In the genomic region with DNA sequence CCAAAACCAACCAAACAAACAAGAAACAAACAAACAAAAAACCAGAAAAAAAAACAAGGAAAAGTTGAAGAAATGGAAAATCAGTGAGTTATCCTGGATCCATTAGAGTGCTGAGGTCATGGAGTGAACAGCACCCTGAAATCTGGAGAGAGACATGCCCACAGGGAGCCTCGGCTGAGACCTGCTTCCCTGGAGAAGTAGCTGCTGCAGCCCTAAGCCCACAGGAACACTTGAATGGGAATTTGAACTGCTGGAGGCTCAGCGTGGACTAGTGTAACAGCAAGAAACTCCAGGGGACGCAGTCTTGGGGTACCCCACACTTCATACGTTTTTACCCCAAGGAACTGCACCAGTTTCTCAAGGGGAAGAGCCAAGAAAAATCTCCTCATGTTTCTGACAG, we compare ENCODE assay signal across 1 cellular context.
TF ChIP-seq lines count a peak whose summit lies in the region.

No MANE protein-coding gene starts in this region.

TF ChIP-seq in GM23338, 12 proteins besides CTCF, POLR2A, EP300 and RAD21:
- TF ChIP-seq, protein P1, sequence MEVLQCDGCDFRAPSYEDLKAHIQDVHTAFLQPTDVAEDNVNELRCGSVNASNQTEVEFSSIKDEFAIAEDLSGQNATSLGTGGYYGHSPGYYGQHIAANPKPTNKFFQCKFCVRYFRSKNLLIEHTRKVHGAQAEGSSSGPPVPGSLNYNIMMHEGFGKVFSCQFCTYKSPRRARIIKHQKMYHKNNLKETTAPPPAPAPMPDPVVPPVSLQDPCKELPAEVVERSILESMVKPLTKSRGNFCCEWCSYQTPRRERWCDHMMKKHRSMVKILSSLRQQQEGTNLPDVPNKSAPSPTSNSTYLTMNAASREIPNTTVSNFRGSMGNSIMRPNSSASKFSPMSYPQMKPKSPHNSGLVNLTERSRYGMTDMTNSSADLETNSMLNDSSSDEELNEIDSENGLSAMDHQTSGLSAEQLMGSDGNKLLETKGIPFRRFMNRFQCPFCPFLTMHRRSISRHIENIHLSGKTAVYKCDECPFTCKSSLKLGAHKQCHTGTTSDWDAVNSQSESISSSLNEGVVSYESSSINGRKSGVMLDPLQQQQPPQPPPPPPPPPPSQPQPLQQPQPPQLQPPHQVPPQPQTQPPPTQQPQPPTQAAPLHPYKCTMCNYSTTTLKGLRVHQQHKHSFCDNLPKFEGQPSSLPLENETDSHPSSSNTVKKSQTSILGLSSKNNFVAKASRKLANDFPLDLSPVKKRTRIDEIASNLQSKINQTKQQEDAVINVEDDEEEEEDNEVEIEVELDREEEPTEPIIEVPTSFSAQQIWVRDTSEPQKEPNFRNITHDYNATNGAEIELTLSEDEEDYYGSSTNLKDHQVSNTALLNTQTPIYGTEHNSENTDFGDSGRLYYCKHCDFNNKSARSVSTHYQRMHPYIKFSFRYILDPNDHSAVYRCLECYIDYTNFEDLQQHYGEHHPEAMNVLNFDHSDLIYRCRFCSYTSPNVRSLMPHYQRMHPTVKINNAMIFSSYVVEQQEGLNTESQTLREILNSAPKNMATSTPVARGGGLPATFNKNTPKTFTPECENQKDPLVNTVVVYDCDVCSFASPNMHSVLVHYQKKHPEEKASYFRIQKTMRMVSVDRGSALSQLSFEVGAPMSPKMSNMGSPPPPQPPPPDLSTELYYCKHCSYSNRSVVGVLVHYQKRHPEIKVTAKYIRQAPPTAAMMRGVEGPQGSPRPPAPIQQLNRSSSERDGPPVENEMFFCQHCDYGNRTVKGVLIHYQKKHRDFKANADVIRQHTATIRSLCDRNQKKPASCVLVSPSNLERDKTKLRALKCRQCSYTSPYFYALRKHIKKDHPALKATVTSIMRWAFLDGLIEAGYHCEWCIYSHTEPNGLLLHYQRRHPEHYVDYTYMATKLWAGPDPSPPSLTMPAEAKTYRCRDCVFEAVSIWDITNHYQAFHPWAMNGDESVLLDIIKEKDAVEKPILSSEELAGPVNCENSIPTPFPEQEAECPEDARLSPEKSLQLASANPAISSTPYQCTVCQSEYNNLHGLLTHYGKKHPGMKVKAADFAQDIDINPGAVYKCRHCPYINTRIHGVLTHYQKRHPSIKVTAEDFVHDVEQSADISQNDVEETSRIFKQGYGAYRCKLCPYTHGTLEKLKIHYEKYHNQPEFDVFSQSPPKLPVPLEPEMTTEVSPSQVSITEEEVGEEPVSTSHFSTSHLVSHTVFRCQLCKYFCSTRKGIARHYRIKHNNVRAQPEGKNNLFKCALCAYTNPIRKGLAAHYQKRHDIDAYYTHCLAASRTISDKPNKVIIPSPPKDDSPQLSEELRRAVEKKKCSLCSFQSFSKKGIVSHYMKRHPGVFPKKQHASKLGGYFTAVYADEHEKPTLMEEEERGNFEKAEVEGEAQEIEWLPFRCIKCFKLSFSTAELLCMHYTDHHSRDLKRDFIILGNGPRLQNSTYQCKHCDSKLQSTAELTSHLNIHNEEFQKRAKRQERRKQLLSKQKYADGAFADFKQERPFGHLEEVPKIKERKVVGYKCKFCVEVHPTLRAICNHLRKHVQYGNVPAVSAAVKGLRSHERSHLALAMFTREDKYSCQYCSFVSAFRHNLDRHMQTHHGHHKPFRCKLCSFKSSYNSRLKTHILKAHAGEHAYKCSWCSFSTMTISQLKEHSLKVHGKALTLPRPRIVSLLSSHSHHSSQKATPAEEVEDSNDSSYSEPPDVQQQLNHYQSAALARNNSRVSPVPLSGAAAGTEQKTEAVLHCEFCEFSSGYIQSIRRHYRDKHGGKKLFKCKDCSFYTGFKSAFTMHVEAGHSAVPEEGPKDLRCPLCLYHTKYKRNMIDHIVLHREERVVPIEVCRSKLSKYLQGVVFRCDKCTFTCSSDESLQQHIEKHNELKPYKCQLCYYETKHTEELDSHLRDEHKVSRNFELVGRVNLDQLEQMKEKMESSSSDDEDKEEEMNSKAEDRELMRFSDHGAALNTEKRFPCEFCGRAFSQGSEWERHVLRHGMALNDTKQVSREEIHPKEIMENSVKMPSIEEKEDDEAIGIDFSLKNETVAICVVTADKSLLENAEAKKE (CRISPR knock-in tag; IDR thresholded peaks at IDR 0.05), result no peak
- TF ChIP-seq, protein P2, sequence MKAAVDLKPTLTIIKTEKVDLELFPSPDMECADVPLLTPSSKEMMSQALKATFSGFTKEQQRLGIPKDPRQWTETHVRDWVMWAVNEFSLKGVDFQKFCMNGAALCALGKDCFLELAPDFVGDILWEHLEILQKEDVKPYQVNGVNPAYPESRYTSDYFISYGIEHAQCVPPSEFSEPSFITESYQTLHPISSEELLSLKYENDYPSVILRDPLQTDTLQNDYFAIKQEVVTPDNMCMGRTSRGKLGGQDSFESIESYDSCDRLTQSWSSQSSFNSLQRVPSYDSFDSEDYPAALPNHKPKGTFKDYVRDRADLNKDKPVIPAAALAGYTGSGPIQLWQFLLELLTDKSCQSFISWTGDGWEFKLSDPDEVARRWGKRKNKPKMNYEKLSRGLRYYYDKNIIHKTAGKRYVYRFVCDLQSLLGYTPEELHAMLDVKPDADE (IDR thresholded peaks at IDR 0.05), result no peak
- TF ChIP-seq ZNF331 (CRISPR knock-in tag; IDR thresholded peaks at IDR 0.05; ENCODE audit: low read depth) (no peak), JUNB (IDR thresholded peaks at IDR 0.05; ENCODE audit: unreplicated experiment) (no peak), EZH2phosphoT487 (IDR thresholded peaks at IDR 0.05; ENCODE audit: unreplicated experiment) (no peak), STAT1 (IDR thresholded peaks at IDR 0.05; ENCODE audit: unreplicated experiment) (no peak), POLR2AphosphoS5 (IDR thresholded peaks at IDR 0.05; ENCODE audit: low read depth) (no peak), NANOG (IDR thresholded peaks at IDR 0.05; ENCODE audit: borderline replicate concordance) (no peak), CREB1 (CRISPR knock-in tag; IDR thresholded peaks at IDR 0.05; ENCODE audit: low read depth) (no peak), ZNF114 (CRISPR knock-in tag; IDR thresholded peaks at IDR 0.05) (no peak), EZH2 (IDR thresholded peaks at IDR 0.05; ENCODE audit: low read depth, unreplicated experiment) (no peak)
- TF ChIP-seq, protein P3, sequence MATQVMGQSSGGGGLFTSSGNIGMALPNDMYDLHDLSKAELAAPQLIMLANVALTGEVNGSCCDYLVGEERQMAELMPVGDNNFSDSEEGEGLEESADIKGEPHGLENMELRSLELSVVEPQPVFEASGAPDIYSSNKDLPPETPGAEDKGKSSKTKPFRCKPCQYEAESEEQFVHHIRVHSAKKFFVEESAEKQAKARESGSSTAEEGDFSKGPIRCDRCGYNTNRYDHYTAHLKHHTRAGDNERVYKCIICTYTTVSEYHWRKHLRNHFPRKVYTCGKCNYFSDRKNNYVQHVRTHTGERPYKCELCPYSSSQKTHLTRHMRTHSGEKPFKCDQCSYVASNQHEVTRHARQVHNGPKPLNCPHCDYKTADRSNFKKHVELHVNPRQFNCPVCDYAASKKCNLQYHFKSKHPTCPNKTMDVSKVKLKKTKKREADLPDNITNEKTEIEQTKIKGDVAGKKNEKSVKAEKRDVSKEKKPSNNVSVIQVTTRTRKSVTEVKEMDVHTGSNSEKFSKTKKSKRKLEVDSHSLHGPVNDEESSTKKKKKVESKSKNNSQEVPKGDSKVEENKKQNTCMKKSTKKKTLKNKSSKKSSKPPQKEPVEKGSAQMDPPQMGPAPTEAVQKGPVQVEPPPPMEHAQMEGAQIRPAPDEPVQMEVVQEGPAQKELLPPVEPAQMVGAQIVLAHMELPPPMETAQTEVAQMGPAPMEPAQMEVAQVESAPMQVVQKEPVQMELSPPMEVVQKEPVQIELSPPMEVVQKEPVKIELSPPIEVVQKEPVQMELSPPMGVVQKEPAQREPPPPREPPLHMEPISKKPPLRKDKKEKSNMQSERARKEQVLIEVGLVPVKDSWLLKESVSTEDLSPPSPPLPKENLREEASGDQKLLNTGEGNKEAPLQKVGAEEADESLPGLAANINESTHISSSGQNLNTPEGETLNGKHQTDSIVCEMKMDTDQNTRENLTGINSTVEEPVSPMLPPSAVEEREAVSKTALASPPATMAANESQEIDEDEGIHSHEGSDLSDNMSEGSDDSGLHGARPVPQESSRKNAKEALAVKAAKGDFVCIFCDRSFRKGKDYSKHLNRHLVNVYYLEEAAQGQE (IDR thresholded peaks at IDR 0.05; ENCODE audit: unreplicated experiment), result no peak
